In the genomic region with DNA sequence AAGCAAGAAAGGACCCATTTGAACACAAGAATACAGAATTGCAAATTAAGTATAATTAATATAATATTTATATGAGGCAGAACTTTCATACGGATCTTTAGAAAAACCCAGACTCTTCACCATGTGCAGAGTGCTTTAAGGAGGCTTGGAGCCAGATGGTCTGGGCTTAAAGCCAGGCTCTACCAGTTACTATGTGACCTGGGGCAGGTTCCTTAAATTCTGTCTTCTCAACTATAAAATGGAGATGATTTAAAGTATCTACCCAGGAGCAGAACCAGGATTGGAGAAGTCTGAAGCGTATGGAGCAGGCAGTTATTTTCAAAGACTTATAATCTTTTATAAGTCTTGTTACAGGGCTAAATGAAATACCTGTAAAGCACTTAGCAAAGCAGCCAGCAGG, we compare ENCODE assay signal across 18 cellular contexts.
DNase-seq lines count a peak whose midpoint lies in the region; ATAC-seq and TF ChIP-seq lines count a peak whose summit lies in the region.
"Had no signal": no experiment of that assay in that cellular context is flagged by ENCODE, and none has a peak within 500 bp of the region (broad histone marks: within the 10 kb centered on the region; RNA-seq: fewer than 3 reads in every experiment).

No MANE protein-coding gene starts in this region.

- peaks cover 0 to 5% of the 10 kb centered on the region in 2 donors for H3K27me3 ChIP-seq in left lung

- intact Hi-C loops in left lung (cut with DNase I) = no loop called here

- no peaks in the 10 kb centered on the region for H3K27me3 Mint-ChIP-seq in stimulated activated naive CD8-positive, alpha-beta T cell treated with anti-CD3 and anti-CD28 coated beads, Interleukin-15, amount 100 ng/mL, for 72 hours

- H3K9me3 ChIP-seq in left lung = no peaks in the 10 kb centered on the region
- H3K9me3 ChIP-seq: Caco-2, neutrophil, thoracic aorta had no signal

- DNase-seq in Ammon's horn (ENCODE audit: low spot score) = peak; percentile 23
- peak; percentile 65 for DNase-seq in NCI-H446 treated with DMSO at 0.1 percent for 48 hours (lab: John Stamatoyannopoulos, UW)
- peak; percentile 16 for DNase-seq in cerebellar cortex (ENCODE audit: low spot score)
- DNase-seq in left lung = no peak
- DNase-seq in effector CD8-positive, alpha-beta T cell (lab: John Stamatoyannopoulos, UW) = no peak
- DNase-seq in stimulated activated naive CD8-positive, alpha-beta T cell treated with anti-CD3 and anti-CD28 coated beads, Interleukin-15, amount 100 ng/mL, for 72 hours = no peak
- DNase-seq: activated CD4-positive, CD25-positive, alpha-beta regulatory T cell treated with anti-CD3 and anti-CD28 coated beads, Interleukin-2, amount 50 U/mL, for 72 hours; activated naive CD8-positive, alpha-beta T cell treated with anti-CD3 and anti-CD28 coated beads for 36 hours; Caco-2; erythroblast; H7; Karpas-422; NCI-H2029 had no signal

- no peak overlapping the region for H3K4me3 Mint-ChIP-seq in stimulated activated naive CD8-positive, alpha-beta T cell treated with anti-CD3 and anti-CD28 coated beads, Interleukin-15, amount 100 ng/mL, for 72 hours
- H3K4me3 Mint-ChIP-seq: activated naive CD8-positive, alpha-beta T cell treated with anti-CD3 and anti-CD28 coated beads for 36 hours had no signal

- no peaks in the 10 kb centered on the region for H3K4me1 ChIP-seq in left lung
- H3K4me1 ChIP-seq: Caco-2 had no signal

- peak overlapping the region in 1 of 2 donors; percentile 53 for H3K27ac ChIP-seq in left lung
- H3K27ac ChIP-seq: HL-60, neutrophil, thoracic aorta had no signal

- H3K9me3 Mint-ChIP-seq in stimulated activated naive CD8-positive, alpha-beta T cell treated with anti-CD3 and anti-CD28 coated beads, Interleukin-15, amount 100 ng/mL, for 72 hours = no peaks in the 10 kb centered on the region
- H3K9me3 Mint-ChIP-seq: activated naive CD8-positive, alpha-beta T cell treated with anti-CD3 and anti-CD28 coated beads for 36 hours had no signal

- peak; percentile 62 for ATAC-seq in left lung
- no peak for ATAC-seq in GM18498 (IDR thresholded peaks at IDR 0.05; ENCODE audit: unreplicated experiment)
- ATAC-seq in GM18502 (IDR thresholded peaks at IDR 0.05; ENCODE audit: poor library complexity, unreplicated experiment) = no peak
- no peak for ATAC-seq in stimulated activated naive CD8-positive, alpha-beta T cell treated with anti-CD3 and anti-CD28 coated beads, Interleukin-15, amount 100 ng/mL, for 72 hours

- no peak for TF ChIP-seq CTCF in left lung (IDR thresholded peaks at IDR 0.05)

- no peak overlapping the region for H3K27ac Mint-ChIP-seq in stimulated activated naive CD8-positive, alpha-beta T cell treated with anti-CD3 and anti-CD28 coated beads, Interleukin-15, amount 100 ng/mL, for 72 hours
- H3K27ac Mint-ChIP-seq: activated naive CD8-positive, alpha-beta T cell treated with anti-CD3 and anti-CD28 coated beads for 36 hours had no signal

- no peaks in the 10 kb centered on the region for H3K36me3 ChIP-seq in left lung
- H3K36me3 ChIP-seq: neutrophil, thoracic aorta had no signal

- H3K4me1 Mint-ChIP-seq in stimulated activated naive CD8-positive, alpha-beta T cell treated with anti-CD3 and anti-CD28 coated beads, Interleukin-15, amount 100 ng/mL, for 72 hours = peaks cover 2% of the 10 kb centered on the region
- H3K4me1 Mint-ChIP-seq: activated naive CD8-positive, alpha-beta T cell treated with anti-CD3 and anti-CD28 coated beads for 36 hours had no signal

- H3K4me3 ChIP-seq in left lung = no peak overlapping the region
- H3K4me3 ChIP-seq: thoracic aorta had no signal

Comparison
In these comparisons a context has a peak if more than half of its experiments do, and no peak if none do; other contexts are left out.
1. DNase-seq: peak in Ammon's horn (single experiment), NCI-H446 treated with DMSO at 0.1 percent for 48 hours (single experiment) and cerebellar cortex (single experiment); none in left lung (0 of 2), effector CD8-positive, alpha-beta T cell (single experiment) and stimulated activated naive CD8-positive, alpha-beta T cell treated with anti-CD3 and anti-CD28 coated beads, Interleukin-15, amount 100 ng/mL, for 72 hours (0 of 2).